Comparison of ENCODE assay signal across 17 cellular contexts in the genomic region with DNA sequence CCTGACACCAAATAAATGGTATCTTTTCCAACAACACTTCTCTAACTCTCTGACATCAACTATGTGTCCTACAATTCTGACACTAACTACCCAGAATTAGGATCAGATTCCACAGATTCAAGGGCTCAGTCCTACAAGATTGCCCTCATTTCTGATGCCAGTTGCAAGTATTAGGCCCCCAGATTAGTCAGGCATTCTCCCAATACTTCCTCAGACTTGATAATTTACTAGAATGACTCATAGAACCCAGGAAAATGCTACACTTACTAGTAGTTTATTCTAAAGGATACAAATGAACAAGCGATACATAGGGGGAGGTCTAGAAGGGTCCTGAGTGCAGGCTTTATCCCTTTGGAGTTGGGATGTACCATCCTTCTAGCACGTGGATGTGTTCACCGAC. TPM values are rescaled to one million over a fixed set of nuclear protein-coding genes. Genes with fewer than 3 reads are reported as not detected.
A peak's percentile ranks its signal among the peaks of the same experiment; 100 is the strongest.
DNase-seq lines count a peak whose midpoint lies in the region; ATAC-seq and TF ChIP-seq lines count a peak whose summit lies in the region.
"Had no signal": no experiment of that assay in that cellular context is flagged by ENCODE, and none has a peak within 500 bp of the region (broad histone marks: within the 10 kb centered on the region; RNA-seq: fewer than 3 reads in every experiment).

No MANE protein-coding gene starts in this region.

- intact Hi-C loops in posterior vena cava (cut with DNase I), result no loop called here
- intact Hi-C loops in left cardiac atrium (cut with DNase I), result no loop called here

- H3K4me3 ChIP-seq in hepatocyte, result no peak overlapping the region
- H3K4me3 ChIP-seq: HAP-1, PC-9 had no signal

- no peaks in the 10 kb centered on the region for H3K79me2 ChIP-seq in hepatocyte

- H3K27ac ChIP-seq in hepatocyte, result peak overlapping the region; percentile 22
- H3K27ac ChIP-seq: 22Rv1, HL-60, PC-9 had no signal

- no peaks in the 10 kb centered on the region for H4K20me1 ChIP-seq in hepatocyte (ENCODE audit: insufficient read depth, poor library complexity, severe bottlenecking)

- H2AFZ ChIP-seq in hepatocyte, result no peak overlapping the region
- H2AFZ ChIP-seq: PC-9 had no signal

- H3K4me2 ChIP-seq in hepatocyte, result no peak overlapping the region
- H3K4me2 ChIP-seq: PC-9 had no signal

- peak; percentile 32 for DNase-seq in A172 (ENCODE audit: low spot score)
- peak; percentile 24 for DNase-seq in HCEC 1CT
- DNase-seq in amniotic epithelial cell (ENCODE audit: low read depth), result peak; percentile 47
- no peak for DNase-seq in hepatocyte (ENCODE audit: low spot score)
- DNase-seq in posterior vena cava (ENCODE audit: low spot score), result no peak
- no peak for DNase-seq in left cardiac atrium
- DNase-seq in islet precursor cell, result no peak
- DNase-seq: C1 segment of cervical spinal cord, DMS153, NCI-H187 treated with DMSO at 0.1 percent for 48 hours, NCI-H510A, NCI-H82, PC-9 had no signal

- no peak for TF ChIP-seq CTCF in hepatocyte (IDR thresholded peaks at IDR 0.05; ENCODE audit: poor library complexity)

- H3K9me2 ChIP-seq in hepatocyte (replicated peaks; ENCODE audit: insufficient read depth), result no peaks in the 10 kb centered on the region

- H3K27me3 ChIP-seq in hepatocyte, result no peaks in the 10 kb centered on the region

- H3K36me3 ChIP-seq in hepatocyte (replicated peaks; ENCODE audit: insufficient read depth, low read depth), result no peaks in the 10 kb centered on the region

- ATAC-seq in GM21367 (IDR thresholded peaks at IDR 0.05; ENCODE audit: unreplicated experiment) (no peak), left cardiac atrium (no peak)

- H3K4me1 ChIP-seq in hepatocyte (ENCODE audit: insufficient read depth), result peaks cover 27% of the 10 kb centered on the region
- H3K4me1 ChIP-seq: HAP-1 had no signal

- 99% methylated on average over 3 of the region's 3 CpGs for WGBS in hepatocyte (ENCODE audit: low lambda C conversion rate, missing lambda C conversion rate)

- H3K9me3 ChIP-seq in hepatocyte (ENCODE audit: low read depth), result no peaks in the 10 kb centered on the region
- H3K9me3 ChIP-seq: HAP-1 had no signal

RNA-seq across cellular contexts. Expression of gene TIGD2, which starts 8.5 kb away (rescaled TPM):
- total RNA-seq in A172 (2014; rRNA removed; shearing (Covaris generic)), result 10.2 and 16.6 TPM in 2 replicates
- total RNA-seq in hepatocyte, result 15.7 and 17.1 TPM in 2 replicates
- polyA plus RNA-seq in hepatocyte, result 10.0 and 10.3 TPM in 2 replicates
- total RNA-seq in posterior vena cava, result 1 to 10 TPM; 2.1 to 2.8 TPM
- total RNA-seq in left cardiac atrium, result 1 to 10 TPM; 2.2 to 2.7 TPM

Comparison
In these comparisons a context has a peak if more than half of its experiments do, and no peak if none do; other contexts are left out.
1. DNase-seq: peak in A172 (single experiment), HCEC 1CT (single experiment) and amniotic epithelial cell (single experiment); none in hepatocyte (single experiment), posterior vena cava (single experiment), left cardiac atrium (single experiment) and islet precursor cell (single experiment).